30 cellular contexts compared by ENCODE assay signal in genomic region chr9:32596936-32597335, GRCh38. TPM values are rescaled to one million over a fixed set of nuclear protein-coding genes. Genes with fewer than 3 reads are reported as not detected.
"Had no signal": no experiment of that assay in that cellular context is flagged by ENCODE, and none has a peak within 500 bp of the region (broad histone marks: within the 10 kb centered on the region; RNA-seq: fewer than 3 reads in every experiment).

No MANE protein-coding gene starts in this region.

- H3K27me3 ChIP-seq: brain microvascular endothelial cell, esophagus muscularis mucosa, gastrocnemius medialis, heart left ventricle had no signal

- H3K4me3 ChIP-seq: esophagus muscularis mucosa, gastrocnemius medialis, heart left ventricle had no signal

- ATAC-seq: activated T-cell treated with anti-CD3 and anti-CD28 coated beads, Interleukin-2, amount 50 U/mL, for 4 hours; activated T-helper 17 cell treated with anti-CD3 and anti-CD28 coated beads, Interleukin-2, amount 50 U/mL, for 72 hours; effector memory CD8-positive, alpha-beta T cell; foreskin keratinocyte; gastrocnemius medialis; heart left ventricle; WTC11 had no signal

- DNase-seq: activated CD4-positive, alpha-beta memory T cell treated with anti-CD3 and anti-CD28 coated beads, Interleukin-2, amount 10 ng/mL, durations not matched to agents 7 days and 5 days; activated CD4-positive, alpha-beta T cell treated with anti-CD3 and anti-CD28 coated beads for 1 hour; activated CD4-positive, alpha-beta T cell treated with anti-CD3 and anti-CD28 coated beads for 4 hours; activated CD4-positive, alpha-beta T cell treated with anti-CD3 and anti-CD28 coated beads, Interleukin-2, amount 10 ng/mL, durations not matched to agents 7 days and 5 days; activated CD4-positive, alpha-beta T cell treated with anti-CD3 and anti-CD28 coated beads, Interleukin-2, amount 50 U/mL, for 4 hours; activated CD8-positive, alpha-beta memory T cell treated with anti-CD3 and anti-CD28 coated beads, Interleukin-2, amount 50 U/mL, for 48 hours; activated effector memory CD4-positive, alpha-beta T cell treated with Interleukin-2 at 50 U/mL for 16 hours; activated gamma-delta T cell treated with Interleukin-2 at 50 U/mL for 16 hours; activated naive CD4-positive, alpha-beta T cell treated with anti-CD3 and anti-CD28 coated beads, Interleukin-2, amount 50 U/mL, for 16 hours; activated naive CD4-positive, alpha-beta T cell treated with Interleukin-2 at 50 U/mL for 16 hours; activated T-cell treated with anti-CD3 and anti-CD28 coated beads for 4 hours; activated T-cell treated with anti-CD3 and anti-CD28 coated beads, Interleukin-2, amount 50 U/mL, for 4 hours; amniotic stem cell; anterior cingulate cortex; brain microvascular endothelial cell; cortex of kidney; effector CD4-positive, alpha-beta T cell; effector memory CD8-positive, alpha-beta T cell; erythroblast; foreskin keratinocyte; gastrocnemius medialis; glutamatergic neuron; heart left ventricle; T-helper 2 cell had no signal

- H3K9me3 ChIP-seq: esophagus muscularis mucosa, gastrocnemius medialis had no signal

- H3K36me3 ChIP-seq: brain microvascular endothelial cell, esophagus muscularis mucosa, gastrocnemius medialis, heart left ventricle had no signal

- H3K4me1 ChIP-seq: esophagus muscularis mucosa, foreskin keratinocyte, gastrocnemius medialis had no signal

- H3K27ac ChIP-seq: brain microvascular endothelial cell, esophagus muscularis mucosa, foreskin keratinocyte, gastrocnemius medialis, heart left ventricle, VCaP had no signal

RNA-seq across cellular contexts. Expression of gene TAF1L, which starts 38.5 kb away (rescaled TPM):
- total RNA-seq: activated CD4-positive, alpha-beta T cell treated with anti-CD3 and anti-CD28 coated beads, Interleukin-2, amount 10 ng/mL, durations not matched to agents 7 days and 5 days; bronchial epithelial cell; cardiac septum; esophagus muscularis mucosa; foreskin keratinocyte; gastrocnemius medialis had no signal
